Comparison of ENCODE assay signal across 8 cellular contexts in genomic region chr18:50967714-50968661, GRCh38. TPM values are rescaled to one million over a fixed set of nuclear protein-coding genes. Genes with fewer than 3 reads are reported as not detected.
DNase-seq lines count a peak whose midpoint lies in the region; ATAC-seq, FAIRE-seq and TF ChIP-seq lines count a peak whose summit lies in the region.

A gene with protein sequence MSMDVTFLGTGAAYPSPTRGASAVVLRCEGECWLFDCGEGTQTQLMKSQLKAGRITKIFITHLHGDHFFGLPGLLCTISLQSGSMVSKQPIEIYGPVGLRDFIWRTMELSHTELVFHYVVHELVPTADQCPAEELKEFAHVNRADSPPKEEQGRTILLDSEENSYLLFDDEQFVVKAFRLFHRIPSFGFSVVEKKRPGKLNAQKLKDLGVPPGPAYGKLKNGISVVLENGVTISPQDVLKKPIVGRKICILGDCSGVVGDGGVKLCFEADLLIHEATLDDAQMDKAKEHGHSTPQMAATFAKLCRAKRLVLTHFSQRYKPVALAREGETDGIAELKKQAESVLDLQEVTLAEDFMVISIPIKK (plus strand): TSS chr18:50968040. CDS start chr18:50974405, 6,365 bp downstream.

- peak within 1 kb of the TSS; percentile 92 to 99 (median 97) for H3K27ac ChIP-seq in spleen

- H3K9me3 Mint-ChIP-seq in WTC11 = peaks cover 15% of the 10 kb centered on the region

- peak within 1 kb of the TSS; percentile 71 for H3K4me3 ChIP-seq in bronchial epithelial cell (ENCODE audit: low read depth, low read length)
- H3K4me3 ChIP-seq in spleen = peak within 1 kb of the TSS; percentile 68 to 93 (median 74)

- DNase-seq in ACHN (peak; percentile 76), NCI-H2171 (lab: John Stamatoyannopoulos, UW) (peak; percentile 84), WTC11 (ENCODE audit: low spot score) (peak; percentile 71), bronchial epithelial cell (ENCODE audit: low read depth) (peak; percentile 46), inferior parietal cortex (ENCODE audit: extremely low spot score) (peak; percentile 74), spleen (peak; percentile 95)

- H3K27me3 ChIP-seq in bronchial epithelial cell (ENCODE audit: control insufficient read depth, insufficient read depth, low read length) (no peaks in the 10 kb centered on the region), spleen (replicated peaks in 1 of 7) (no peaks in the 10 kb centered on the region)

- no peaks in the 10 kb centered on the region; the same call in none of the 2 replicates for H3K27me3 Mint-ChIP-seq in WTC11 (ENCODE audit: low read depth)

- in situ Hi-C loops in ACHN (cut with HindIII; ENCODE audit: low pct_ligation_motif_present, low pct_unique_long_range_greater_than_20kb, low sequenced_read_pairs) = no loop called here

- no peak for FAIRE-seq in bronchial epithelial cell (lab: Jason Lieb, UNC)

- peak within 1 kb of the TSS; percentile 83 for H3K4me3 Mint-ChIP-seq in WTC11

- TF ChIP-seq CTCF in WTC11 (IDR thresholded peaks at IDR 0.05) (no peak), bronchial epithelial cell (IDR thresholded peaks at IDR 0.05; ENCODE audit: insufficient read depth, low read length, severe bottlenecking) (no peak), spleen (IDR thresholded peaks at IDR 0.05 in 8 of 11, conservative IDR thresholded peaks at IDR 0.05 in 3 of 11) (no peak)

- CTCF ChIA-PET in WTC11 (lab: Charles Lee) = interaction anchor here (0.9 to 2.2 kb wide), 4 partner anchors 13 to 149 kb away, joined by 3 to 8 read pairs (median 6); partner anchors contain the start of gene SMAD4

- intact Hi-C loops in spleen (cut with DNase I; ENCODE audit: low total_unique reads) = loop anchor here (5.0 kb wide), 2 partner anchors 64 to 86 kb away; partner anchors contain the start of gene SMAD4

- peaks cover 13% of the 10 kb centered on the region for H3K36me3 Mint-ChIP-seq in WTC11

- peaks cover 6 to 27% (median 17%) of the 10 kb centered on the region in 6 donors for H3K4me1 ChIP-seq in spleen

- peak; percentile 95 for ATAC-seq in HG03064 (IDR thresholded peaks at IDR 0.05; ENCODE audit: low read depth, unreplicated experiment)
- ATAC-seq in WTC11 = peak; percentile 92

- 0 to 1% (median 0%) methylated on average over 23 to 84 of the region's 84 CpGs for WGBS in spleen, 5 donors

- H3K9me3 ChIP-seq in spleen = peaks cover 0 to 14% (median 10%) of the 10 kb centered on the region in 8 donors

- no peaks in the 10 kb centered on the region for H3K36me3 ChIP-seq in bronchial epithelial cell (ENCODE audit: control insufficient read depth, insufficient read depth, low read length)
- H3K36me3 ChIP-seq in spleen = no peaks in the 10 kb centered on the region

- H3K27ac Mint-ChIP-seq in WTC11 = peak within 1 kb of the TSS; percentile 76; the same call in 1 of the 2 replicates

- POLR2A ChIA-PET in WTC11 (lab: Charles Lee) = interaction anchor here (0.8 to 1.6 kb wide), 7 partner anchors 32 to 296 kb away, joined by 3 to 11 read pairs (median 4); partner anchors contain the start of genes ME2 and SMAD4

- TF ChIP-seq POLR2A in GM18526 (IDR thresholded peaks at IDR 0.05; ENCODE audit: extremely low read depth, insufficient read length) = peak; percentile 93
- peak; percentile 22 to 79 (median 34) for TF ChIP-seq POLR2A in spleen (IDR thresholded peaks at IDR 0.05)

- H3K4me1 Mint-ChIP-seq in WTC11 = peaks cover 22% of the 10 kb centered on the region

TF ChIP-seq in WTC11, 78 proteins besides CTCF, POLR2A, EP300 and RAD21 (continues in another document):
- TF ChIP-seq, protein P1, sequence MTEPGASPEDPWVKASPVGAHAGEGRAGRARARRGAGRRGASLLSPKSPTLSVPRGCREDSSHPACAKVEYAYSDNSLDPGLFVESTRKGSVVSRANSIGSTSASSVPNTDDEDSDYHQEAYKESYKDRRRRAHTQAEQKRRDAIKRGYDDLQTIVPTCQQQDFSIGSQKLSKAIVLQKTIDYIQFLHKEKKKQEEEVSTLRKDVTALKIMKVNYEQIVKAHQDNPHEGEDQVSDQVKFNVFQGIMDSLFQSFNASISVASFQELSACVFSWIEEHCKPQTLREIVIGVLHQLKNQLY (CRISPR knock-in tag; IDR thresholded peaks at IDR 0.05) = no peak
- TF ChIP-seq ZNF317 (CRISPR knock-in tag; IDR thresholded peaks at IDR 0.05; ENCODE audit: borderline replicate concordance, low read depth) (no peak), ZNF425 (CRISPR knock-in tag; conservative IDR thresholded peaks at IDR 0.05) (no peak), PRRX2 (CRISPR knock-in tag; IDR thresholded peaks at IDR 0.05) (no peak), ZNF138 (CRISPR knock-in tag; conservative IDR thresholded peaks at IDR 0.05) (0 out of 2 replicates have a peak, but pooled peaks have one; percentile 59), SMAD3 (CRISPR knock-in tag; IDR thresholded peaks at IDR 0.05; ENCODE audit: borderline replicate concordance) (no peak), E2F4 (CRISPR knock-in tag; IDR thresholded peaks at IDR 0.05; ENCODE audit: borderline replicate concordance, low read depth) (peak; percentile 64; the same call in 1 of the 2 replicates), CREM (CRISPR knock-in tag; IDR thresholded peaks at IDR 0.05) (no peak; the same call in 1 of the 2 replicates)
- TF ChIP-seq, protein P2, sequence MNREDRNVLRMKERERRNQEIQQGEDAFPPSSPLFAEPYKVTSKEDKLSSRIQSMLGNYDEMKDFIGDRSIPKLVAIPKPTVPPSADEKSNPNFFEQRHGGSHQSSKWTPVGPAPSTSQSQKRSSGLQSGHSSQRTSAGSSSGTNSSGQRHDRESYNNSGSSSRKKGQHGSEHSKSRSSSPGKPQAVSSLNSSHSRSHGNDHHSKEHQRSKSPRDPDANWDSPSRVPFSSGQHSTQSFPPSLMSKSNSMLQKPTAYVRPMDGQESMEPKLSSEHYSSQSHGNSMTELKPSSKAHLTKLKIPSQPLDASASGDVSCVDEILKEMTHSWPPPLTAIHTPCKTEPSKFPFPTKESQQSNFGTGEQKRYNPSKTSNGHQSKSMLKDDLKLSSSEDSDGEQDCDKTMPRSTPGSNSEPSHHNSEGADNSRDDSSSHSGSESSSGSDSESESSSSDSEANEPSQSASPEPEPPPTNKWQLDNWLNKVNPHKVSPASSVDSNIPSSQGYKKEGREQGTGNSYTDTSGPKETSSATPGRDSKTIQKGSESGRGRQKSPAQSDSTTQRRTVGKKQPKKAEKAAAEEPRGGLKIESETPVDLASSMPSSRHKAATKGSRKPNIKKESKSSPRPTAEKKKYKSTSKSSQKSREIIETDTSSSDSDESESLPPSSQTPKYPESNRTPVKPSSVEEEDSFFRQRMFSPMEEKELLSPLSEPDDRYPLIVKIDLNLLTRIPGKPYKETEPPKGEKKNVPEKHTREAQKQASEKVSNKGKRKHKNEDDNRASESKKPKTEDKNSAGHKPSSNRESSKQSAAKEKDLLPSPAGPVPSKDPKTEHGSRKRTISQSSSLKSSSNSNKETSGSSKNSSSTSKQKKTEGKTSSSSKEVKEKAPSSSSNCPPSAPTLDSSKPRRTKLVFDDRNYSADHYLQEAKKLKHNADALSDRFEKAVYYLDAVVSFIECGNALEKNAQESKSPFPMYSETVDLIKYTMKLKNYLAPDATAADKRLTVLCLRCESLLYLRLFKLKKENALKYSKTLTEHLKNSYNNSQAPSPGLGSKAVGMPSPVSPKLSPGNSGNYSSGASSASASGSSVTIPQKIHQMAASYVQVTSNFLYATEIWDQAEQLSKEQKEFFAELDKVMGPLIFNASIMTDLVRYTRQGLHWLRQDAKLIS (CRISPR knock-in tag; IDR thresholded peaks at IDR 0.05; ENCODE audit: borderline replicate concordance) = no peak
- TF ChIP-seq, protein P3, sequence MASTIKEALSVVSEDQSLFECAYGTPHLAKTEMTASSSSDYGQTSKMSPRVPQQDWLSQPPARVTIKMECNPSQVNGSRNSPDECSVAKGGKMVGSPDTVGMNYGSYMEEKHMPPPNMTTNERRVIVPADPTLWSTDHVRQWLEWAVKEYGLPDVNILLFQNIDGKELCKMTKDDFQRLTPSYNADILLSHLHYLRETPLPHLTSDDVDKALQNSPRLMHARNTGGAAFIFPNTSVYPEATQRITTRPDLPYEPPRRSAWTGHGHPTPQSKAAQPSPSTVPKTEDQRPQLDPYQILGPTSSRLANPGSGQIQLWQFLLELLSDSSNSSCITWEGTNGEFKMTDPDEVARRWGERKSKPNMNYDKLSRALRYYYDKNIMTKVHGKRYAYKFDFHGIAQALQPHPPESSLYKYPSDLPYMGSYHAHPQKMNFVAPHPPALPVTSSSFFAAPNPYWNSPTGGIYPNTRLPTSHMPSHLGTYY (CRISPR knock-in tag; IDR thresholded peaks at IDR 0.05) = peak; percentile 13; the same call in 1 of the 2 replicates

RNA-seq across cellular contexts. Expression of the gene that starts here (rescaled TPM):
- total RNA-seq in WTC11 (2021) = 3.9 to 4.3 TPM (median 4.0 TPM) in 3 replicates
- total RNA-seq in bronchial epithelial cell = 2.6 and 3.6 TPM in 2 replicates
- 10 to 100 TPM in 3 of 7 donors, 1 to 10 TPM in 4; 5.3 to 12.1 (median 9.9) TPM for total RNA-seq in spleen
- 10 to 100 TPM in 1 of 3 donors, 1 to 10 TPM in 2; 6.0 to 10.0 (median 6.8) TPM for polyA plus RNA-seq in spleen

Comparison
In these comparisons a context has a peak if more than half of its experiments do, and no peak if none do; other contexts are left out.
1. Peak in every context shown above with its lines: DNase-seq, ATAC-seq, H3K4me3 ChIP-seq and H3K27ac ChIP-seq.